ENCODE assay signal across 8 cellular contexts in genomic region chr20:1469925-1470571, GRCh38. TPM values are rescaled to one million over a fixed set of nuclear protein-coding genes. Genes with fewer than 3 reads are reported as not detected.
DNase-seq lines count a peak whose midpoint lies in the region; FAIRE-seq and TF ChIP-seq lines count a peak whose summit lies in the region.

No MANE protein-coding gene starts in this region.

- TF ChIP-seq EP300 in neural cell (conservative IDR thresholded peaks at IDR 0.05; ENCODE audit: poor library complexity, severe bottlenecking): no peak

- no peaks in the 10 kb centered on the region for H4K20me1 ChIP-seq in neural cell (ENCODE audit: insufficient read depth)

- H2AFZ ChIP-seq in neural cell (ENCODE audit: low read depth, low read length): no peak overlapping the region

- H3K9me2 ChIP-seq in neural cell (ENCODE audit: insufficient read depth, low read length): no peaks in the 10 kb centered on the region

- intact Hi-C loops in activated T-helper 1 cell treated with anti-CD3 and anti-CD28 coated beads, Interleukin-12 subunit alpha, Interleukin-12 subunit beta, Interleukin-2, Interleukin-4 antibody, amounts not matched to agents 30 ng/mL and 10 ng/mL and 1 ng/mL, durations not matched to agents 14 hours and 24 hours and 36 hours (cut with micrococcal nuclease): loop anchor here (5.0 kb wide), 1 partner anchor 243 kb away; the partner anchor contains the start of gene RAD21L1

- no peaks in the 10 kb centered on the region for H3K9me3 ChIP-seq in neural cell (ENCODE audit: low read length)

- no peaks in the 10 kb centered on the region for H3K36me3 Mint-ChIP-seq in T-helper 2 cell treated with Interferon-gamma antibody and Interleukin-4, amounts not matched to agents 5 μg/mL and 100 μg/mL, for 36 hours (ENCODE audit: low read depth)
- peaks cover 5% of the 10 kb centered on the region for H3K36me3 Mint-ChIP-seq in activated T-helper 1 cell treated with anti-CD3 and anti-CD28 coated beads, Interleukin-12 subunit alpha, Interleukin-12 subunit beta, Interleukin-2, Interleukin-4 antibody, amounts not matched to agents 30 ng/mL and 10 ng/mL and 1 ng/mL, durations not matched to agents 14 hours and 24 hours and 36 hours (ENCODE audit: low read depth)

- H3K4me3 Mint-ChIP-seq in T-helper 2 cell treated with Interferon-gamma antibody and Interleukin-4, amounts not matched to agents 5 μg/mL and 100 μg/mL, for 36 hours: no peak overlapping the region
- H3K4me3 Mint-ChIP-seq in activated T-helper 1 cell treated with anti-CD3 and anti-CD28 coated beads, Interleukin-12 subunit alpha, Interleukin-12 subunit beta, Interleukin-2, Interleukin-4 antibody, amounts not matched to agents 30 ng/mL and 10 ng/mL and 1 ng/mL, durations not matched to agents 14 hours and 24 hours and 36 hours: no peak overlapping the region

- TF ChIP-seq POLR2A in GM12892 (IDR thresholded peaks at IDR 0.05; ENCODE audit: low read depth, low read length): no peak

- no peaks in the 10 kb centered on the region for H3K36me3 ChIP-seq in neural cell (ENCODE audit: insufficient read depth, low read length)

- no peaks in the 10 kb centered on the region for H3F3A ChIP-seq in neural cell (ENCODE audit: insufficient read depth, low read length, poor library complexity, severe bottlenecking)

- DNase-seq in AG20443 (ENCODE audit: low spot score) (peak; percentile 80), GM12892 (ENCODE audit: insufficient read length) (peak; percentile 29), NCI-H128 (lab: John Stamatoyannopoulos, UW; ENCODE audit: unreplicated experiment) (peak; percentile 27), fibroblast of gingiva (ENCODE audit: low read depth) (peak; percentile 98)
- DNase-seq in T-helper 2 cell treated with Interferon-gamma antibody and Interleukin-4, amounts not matched to agents 5 μg/mL and 100 μg/mL, for 36 hours (ENCODE audit: low spot score): peak; percentile 25
- DNase-seq in activated T-helper 1 cell treated with anti-CD3 and anti-CD28 coated beads, Interleukin-12 subunit alpha, Interleukin-12 subunit beta, Interleukin-2, Interleukin-4 antibody, amounts not matched to agents 30 ng/mL and 10 ng/mL and 1 ng/mL, durations not matched to agents 14 hours and 24 hours and 36 hours (ENCODE audit: low spot score): no peak
- DNase-seq in activated CD8-positive, alpha-beta memory T cell treated with anti-CD3 and anti-CD28 coated beads, Interleukin-2, amount 50 U/mL, for 48 hours: no peak

- no peak overlapping the region for H3K4me3 ChIP-seq in neural cell (ENCODE audit: low read length)

- no peak overlapping the region for H3K4me2 ChIP-seq in neural cell (ENCODE audit: low read length)

- FAIRE-seq in GM12892 (lab: Jason Lieb, UNC): peak; percentile 91

- peaks cover 23% of the 10 kb centered on the region for H3K4me1 Mint-ChIP-seq in T-helper 2 cell treated with Interferon-gamma antibody and Interleukin-4, amounts not matched to agents 5 μg/mL and 100 μg/mL, for 36 hours (ENCODE audit: low read depth)
- peaks cover 23% of the 10 kb centered on the region for H3K4me1 Mint-ChIP-seq in activated T-helper 1 cell treated with anti-CD3 and anti-CD28 coated beads, Interleukin-12 subunit alpha, Interleukin-12 subunit beta, Interleukin-2, Interleukin-4 antibody, amounts not matched to agents 30 ng/mL and 10 ng/mL and 1 ng/mL, durations not matched to agents 14 hours and 24 hours and 36 hours (ENCODE audit: low read depth)

- peak; percentile 65 for TF ChIP-seq RAD21 in neural cell (conservative IDR thresholded peaks at IDR 0.05)

- peaks cover 10% of the 10 kb centered on the region for H3K79me2 ChIP-seq in neural cell (replicated peaks; ENCODE audit: insufficient read depth, low read length)

- peak; percentile 67 for TF ChIP-seq CTCF in neural cell (IDR thresholded peaks at IDR 0.05; ENCODE audit: poor library complexity, severe bottlenecking)

- no peak overlapping the region for H3K27ac Mint-ChIP-seq in T-helper 2 cell treated with Interferon-gamma antibody and Interleukin-4, amounts not matched to agents 5 μg/mL and 100 μg/mL, for 36 hours
- H3K27ac Mint-ChIP-seq in activated T-helper 1 cell treated with anti-CD3 and anti-CD28 coated beads, Interleukin-12 subunit alpha, Interleukin-12 subunit beta, Interleukin-2, Interleukin-4 antibody, amounts not matched to agents 30 ng/mL and 10 ng/mL and 1 ng/mL, durations not matched to agents 14 hours and 24 hours and 36 hours: no peak overlapping the region

- peaks cover 18% of the 10 kb centered on the region for H3K27me3 Mint-ChIP-seq in T-helper 2 cell treated with Interferon-gamma antibody and Interleukin-4, amounts not matched to agents 5 μg/mL and 100 μg/mL, for 36 hours (ENCODE audit: low read depth)
- H3K27me3 Mint-ChIP-seq in activated T-helper 1 cell treated with anti-CD3 and anti-CD28 coated beads, Interleukin-12 subunit alpha, Interleukin-12 subunit beta, Interleukin-2, Interleukin-4 antibody, amounts not matched to agents 30 ng/mL and 10 ng/mL and 1 ng/mL, durations not matched to agents 14 hours and 24 hours and 36 hours (ENCODE audit: insufficient read depth): peaks cover 12% of the 10 kb centered on the region

- no peaks in the 10 kb centered on the region for H3K9me3 Mint-ChIP-seq in T-helper 2 cell treated with Interferon-gamma antibody and Interleukin-4, amounts not matched to agents 5 μg/mL and 100 μg/mL, for 36 hours
- H3K9me3 Mint-ChIP-seq in activated T-helper 1 cell treated with anti-CD3 and anti-CD28 coated beads, Interleukin-12 subunit alpha, Interleukin-12 subunit beta, Interleukin-2, Interleukin-4 antibody, amounts not matched to agents 30 ng/mL and 10 ng/mL and 1 ng/mL, durations not matched to agents 14 hours and 24 hours and 36 hours: no peaks in the 10 kb centered on the region

- H3K9ac ChIP-seq in neural cell (ENCODE audit: low read length): no peak overlapping the region

- H3K27ac ChIP-seq in neural cell (ENCODE audit: low read length): no peak overlapping the region

- no peaks in the 10 kb centered on the region for H3K27me3 ChIP-seq in neural cell (ENCODE audit: insufficient read depth, low read depth, low read length)

TF ChIP-seq in neural cell, 6 proteins besides CTCF, POLR2A, EP300 and RAD21:
- no peak for TF ChIP-seq EZH2 (IDR thresholded peaks at IDR 0.05; ENCODE audit: borderline replicate concordance, insufficient read depth, low read length, poor library complexity, severe bottlenecking)
- no peak for TF ChIP-seq MXI1 (conservative IDR thresholded peaks at IDR 0.05; ENCODE audit: poor library complexity, severe bottlenecking)
- TF ChIP-seq SMC3 (conservative IDR thresholded peaks at IDR 0.05; ENCODE audit: poor library complexity): peak; percentile 48
- no peak for TF ChIP-seq TAF1 (IDR thresholded peaks at IDR 0.05; ENCODE audit: low read depth)
- TF ChIP-seq REST (IDR thresholded peaks at IDR 0.05; ENCODE audit: borderline replicate concordance): no peak
TF ChIP-seq in neural cell: peak in this region for 1.

RNA-seq across cellular contexts. Expression of gene NSFL1C, which starts 3.4 kb away (rescaled TPM):
- 31.9 TPM for polyA plus RNA-seq in GM12892 (2012; ENCODE audit: missing spikeins)
- 48.7 and 58.0 TPM in 2 replicates for polyA plus RNA-seq in neural cell
- polyA minus RNA-seq in neural cell: 38.2 and 43.6 TPM in 2 replicates
- 108 and 111 TPM in 2 replicates for total RNA-seq in activated T-helper 1 cell treated with anti-CD3 and anti-CD28 coated beads, Interleukin-12 subunit alpha, Interleukin-12 subunit beta, Interleukin-2, Interleukin-4 antibody, amounts not matched to agents 30 ng/mL and 10 ng/mL and 1 ng/mL, durations not matched to agents 14 hours and 24 hours and 36 hours

RNA-seq across cellular contexts. Expression of gene SIRPB2, which starts 21.2 kb away (rescaled TPM):
- not detected for polyA plus RNA-seq in GM12892 (2012; ENCODE audit: missing spikeins)
- polyA plus RNA-seq in neural cell: not detected in 2 replicates
- polyA minus RNA-seq in neural cell: not detected in 2 replicates
- total RNA-seq in activated T-helper 1 cell treated with anti-CD3 and anti-CD28 coated beads, Interleukin-12 subunit alpha, Interleukin-12 subunit beta, Interleukin-2, Interleukin-4 antibody, amounts not matched to agents 30 ng/mL and 10 ng/mL and 1 ng/mL, durations not matched to agents 14 hours and 24 hours and 36 hours: not detected in 2 replicates

Comparison
In these comparisons a context has a peak if more than half of its experiments do, and no peak if none do; other contexts are left out.
1. DNase-seq: peak in AG20443 (single experiment), GM12892 (single experiment), NCI-H128 (single experiment), T-helper 2 cell treated with Interferon-gamma antibody and Interleukin-4, amounts not matched to agents 5 μg/mL and 100 μg/mL, for 36 hours (single experiment) and fibroblast of gingiva (single experiment); none in activated T-helper 1 cell treated with anti-CD3 and anti-CD28 coated beads, Interleukin-12 subunit alpha, Interleukin-12 subunit beta, Interleukin-2, Interleukin-4 antibody, amounts not matched to agents 30 ng/mL and 10 ng/mL and 1 ng/mL, durations not matched to agents 14 hours and 24 hours and 36 hours (single experiment) and activated CD8-positive, alpha-beta memory T cell treated with anti-CD3 and anti-CD28 coated beads, Interleukin-2, amount 50 U/mL, for 48 hours (single experiment).